Comparison of ENCODE assay signal across 20 cellular contexts in the genomic region with DNA sequence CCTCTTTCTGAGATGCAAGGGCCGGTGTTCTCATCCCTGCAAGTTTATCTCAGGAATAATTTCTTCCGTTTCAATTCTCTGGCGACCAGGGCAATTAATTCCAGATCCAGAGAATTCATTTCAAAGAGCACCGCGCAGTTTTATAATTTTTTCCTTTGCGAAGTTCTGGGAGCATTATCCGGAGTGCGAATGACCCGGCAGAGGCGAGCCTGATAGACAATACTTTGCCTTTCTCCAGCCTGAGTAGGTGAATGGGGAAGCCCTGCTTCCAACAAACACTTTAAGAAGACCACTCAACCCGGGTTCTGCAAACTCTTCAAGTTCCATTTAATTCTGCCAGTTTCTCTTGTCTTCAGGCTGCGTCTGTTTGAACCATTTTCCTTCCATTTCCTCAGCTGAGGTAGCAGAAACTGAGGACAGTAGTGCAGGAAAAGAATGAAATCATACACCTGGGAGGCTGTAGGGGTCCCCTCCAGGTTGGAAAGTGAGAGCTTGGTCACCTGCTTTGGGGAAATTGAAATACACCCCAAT. TPM values are rescaled to one million over a fixed set of nuclear protein-coding genes. Genes with fewer than 3 reads are reported as not detected.
DNase-seq lines count a peak whose midpoint lies in the region; ATAC-seq and TF ChIP-seq lines count a peak whose summit lies in the region.
"Had no signal": no experiment of that assay in that cellular context is flagged by ENCODE, and none has a peak within 500 bp of the region (broad histone marks: within the 10 kb centered on the region; RNA-seq: fewer than 3 reads in every experiment).

No MANE protein-coding gene starts in this region.

- peaks cover 2% of the 10 kb centered on the region for H3K36me3 Mint-ChIP-seq in neural crest cell (ENCODE audit: low read depth)
- H3K36me3 Mint-ChIP-seq in natural killer cell, result peaks cover 9% of the 10 kb centered on the region

- H3K27ac Mint-ChIP-seq in neural crest cell (ENCODE audit: unreplicated experiment) (no peak overlapping the region), natural killer cell (no peak overlapping the region)
- H3K27ac Mint-ChIP-seq: activated naive CD4-positive, alpha-beta T cell treated with anti-CD3 and anti-CD28 coated beads, Interleukin-2, amount 50 U/mL, for 72 hours had no signal

- no peak overlapping the region for H3K27ac ChIP-seq in cardiac muscle cell
- H3K27ac ChIP-seq in right atrium auricular region, result no peak overlapping the region
- no peak overlapping the region for H3K27ac ChIP-seq in esophagus muscularis mucosa (replicated peaks in 1 of 4)
- H3K27ac ChIP-seq in upper lobe of right lung, result no peak overlapping the region
- H3K27ac ChIP-seq: RWPE1, transverse colon had no signal

- H3K9me3 ChIP-seq in cardiac muscle cell (ENCODE audit: low read depth), result no peaks in the 10 kb centered on the region
- peaks cover 0 to 5% of the 10 kb centered on the region in 2 donors for H3K9me3 ChIP-seq in right atrium auricular region
- no peaks in the 10 kb centered on the region for H3K9me3 ChIP-seq in esophagus muscularis mucosa
- no peaks in the 10 kb centered on the region for H3K9me3 ChIP-seq in upper lobe of right lung
- no peaks in the 10 kb centered on the region for H3K9me3 ChIP-seq in mucosa of descending colon
- H3K9me3 ChIP-seq: transverse colon had no signal

- no peak for DNase-seq in cardiac muscle cell (ENCODE audit: low read depth in 1 of 2, low spot score in 1 of 2)
- DNase-seq in right atrium auricular region (ENCODE audit: low spot score), result no peak
- DNase-seq in esophagus muscularis mucosa (ENCODE audit: extremely low spot score), result peak; percentile 57
- DNase-seq in neural crest cell (ENCODE audit: low read depth, low spot score), result no peak
- DNase-seq in upper lobe of right lung, result no peak
- no peak for DNase-seq in mucosa of descending colon
- no peak for DNase-seq in GM13977 (ENCODE audit: low spot score)
- no peak for DNase-seq in natural killer cell
- DNase-seq: dermis blood vessel endothelial cell, DMS 273 treated with DMSO at 0.1 percent for 48 hours, GOT3, left cardiac atrium, NCI-H524 treated with DMSO at 0.1 percent for 48 hours, transverse colon had no signal

- ATAC-seq in upper lobe of right lung (no peak), mucosa of descending colon (no peak), natural killer cell (no peak)

- TF ChIP-seq CTCF in cardiac muscle cell (IDR thresholded peaks at IDR 0.05; ENCODE audit: low read depth, low read length) (no peak), right atrium auricular region (IDR thresholded peaks at IDR 0.05) (no peak), esophagus muscularis mucosa (IDR thresholded peaks at IDR 0.05) (no peak), neural crest cell (conservative IDR thresholded peaks at IDR 0.05) (no peak), upper lobe of right lung (IDR thresholded peaks at IDR 0.05) (no peak), mucosa of descending colon (IDR thresholded peaks at IDR 0.05) (no peak), GM13977 (IDR thresholded peaks at IDR 0.05; ENCODE audit: extremely low read depth, insufficient read depth, missing control alignments) (no peak), natural killer cell (IDR thresholded peaks at IDR 0.05) (no peak)

- 9% methylated on average over 12 of the region's 12 CpGs for WGBS in esophagus muscularis mucosa

- TF ChIP-seq POLR2A in esophagus muscularis mucosa (IDR thresholded peaks at IDR 0.05; ENCODE audit: low read depth), result no peak

- H3K36me3 ChIP-seq in cardiac muscle cell, result no peaks in the 10 kb centered on the region
- no peaks in the 10 kb centered on the region for H3K36me3 ChIP-seq in right atrium auricular region
- H3K36me3 ChIP-seq in esophagus muscularis mucosa, result no peaks in the 10 kb centered on the region
- no peaks in the 10 kb centered on the region for H3K36me3 ChIP-seq in upper lobe of right lung
- no peaks in the 10 kb centered on the region for H3K36me3 ChIP-seq in mucosa of descending colon (ENCODE audit: low read depth)
- H3K36me3 ChIP-seq: transverse colon had no signal

- peak overlapping the region; percentile 50 for H3K4me3 Mint-ChIP-seq in neural crest cell
- H3K4me3 Mint-ChIP-seq in natural killer cell, result no peak overlapping the region

- in situ Hi-C loops in GM13977 (cut with MboI; ENCODE audit: low pct_unique_long_range_greater_than_20kb, low sequenced_read_pairs, unreplicated experiment), result no loop called here

- H3K27me3 ChIP-seq in cardiac muscle cell (peaks cover 100% of the 10 kb centered on the region), right atrium auricular region (peaks cover 53 to 83% of the 10 kb centered on the region in 2 donors), esophagus muscularis mucosa (peaks cover 4 to 99% (median 71%) of the 10 kb centered on the region in 4 donors), upper lobe of right lung (peaks cover 96% of the 10 kb centered on the region)

- H3K9me3 Mint-ChIP-seq in neural crest cell, result peaks cover 3% of the 10 kb centered on the region
- no peaks in the 10 kb centered on the region for H3K9me3 Mint-ChIP-seq in natural killer cell
- H3K9me3 Mint-ChIP-seq: activated naive CD4-positive, alpha-beta T cell treated with anti-CD3 and anti-CD28 coated beads, Interleukin-2, amount 50 U/mL, for 72 hours had no signal

- intact Hi-C loops in esophagus muscularis mucosa (cut with DNase I), result no loop called here
- intact Hi-C loops in upper lobe of right lung (cut with DNase I), result no loop called here
- intact Hi-C loops in mucosa of descending colon (cut with DNase I, micrococcal nuclease), result no loop called here
- intact Hi-C loops in natural killer cell (cut with micrococcal nuclease), result no loop called here

- H3K27me3 Mint-ChIP-seq in neural crest cell (ENCODE audit: low read depth), result peaks cover 97% of the 10 kb centered on the region
- H3K27me3 Mint-ChIP-seq in natural killer cell (ENCODE audit: low read depth in 2 of 2), result peaks cover 60 to 78% of the 10 kb centered on the region in 2 donors

- no peak for TF ChIP-seq EP300 in esophagus muscularis mucosa (IDR thresholded peaks at IDR 0.05)

- H3K4me1 Mint-ChIP-seq in neural crest cell, result peaks cover 9% of the 10 kb centered on the region
- H3K4me1 Mint-ChIP-seq in natural killer cell, result peaks cover 0 to 14% of the 10 kb centered on the region in 2 donors

- H3K4me1 ChIP-seq in cardiac muscle cell (ENCODE audit: low read depth) (peaks cover 2% of the 10 kb centered on the region), right atrium auricular region (peaks cover 0 to 34% of the 10 kb centered on the region in 2 donors), esophagus muscularis mucosa (peaks cover 23 to 45% (median 39%) of the 10 kb centered on the region in 4 donors), upper lobe of right lung (peaks cover 13% of the 10 kb centered on the region), mucosa of descending colon (ENCODE audit: low read depth) (peaks cover 26% of the 10 kb centered on the region)

- H3K4me3 ChIP-seq in cardiac muscle cell (peak overlapping the region; percentile 45), right atrium auricular region (peak overlapping the region in 1 of 2 donors; percentile 42), esophagus muscularis mucosa (peak overlapping the region; percentile 51 to 59 (median 52)), upper lobe of right lung (peak overlapping the region; percentile 37), mucosa of descending colon (no peak overlapping the region)

RNA-seq across cellular contexts. Expression of a gene that starts 1.0 kb away (rescaled TPM):
- total RNA-seq in cardiac muscle cell (not detected in 2 replicates), right atrium auricular region (1 to 10 TPM in 1 of 2 donors, not detected in 1; 4.2 TPM), esophagus muscularis mucosa (not detected), neural crest cell (0.16 and 0.25 TPM in 2 replicates), upper lobe of right lung (not detected), mucosa of descending colon (not detected), natural killer cell (not detected)
- polyA plus RNA-seq in cardiac muscle cell, result not detected in 2 replicates
- total RNA-seq: A673; activated CD8-positive, alpha-beta memory T cell treated with anti-CD3 and anti-CD28 coated beads for 36 hours; activated naive CD4-positive, alpha-beta T cell treated with anti-CD3 and anti-CD28 coated beads, Interleukin-2, amount 50 U/mL, for 72 hours; dermis blood vessel endothelial cell; fibroblast of villous mesenchyme; pulmonary artery endothelial cell; transverse colon had no signal
